Comparison of ENCODE assay signal across 13 cellular contexts in genomic region chr16:8861563-8862308, GRCh38. TPM values are rescaled to one million over a fixed set of nuclear protein-coding genes. Genes with fewer than 3 reads are reported as not detected.
DNase-seq lines count a peak whose midpoint lies in the region; ATAC-seq and TF ChIP-seq lines count a peak whose summit lies in the region.
"Had no signal": no experiment of that assay in that cellular context is flagged by ENCODE, and none has a peak within 500 bp of the region (broad histone marks: within the 10 kb centered on the region; RNA-seq: fewer than 3 reads in every experiment).

No MANE protein-coding gene starts in this region.

- H3K9ac ChIP-seq in DND-41 (ENCODE audit: low read depth, low read length) = no peak overlapping the region

- H3K4me1 Mint-ChIP-seq in activated CD4-positive, alpha-beta memory T cell treated with anti-CD3 and anti-CD28 coated beads, Interleukin-2, amount 10 ng/mL, durations not matched to agents 7 days and 5 days = peaks cover 50% of the 10 kb centered on the region

- peak overlapping the region; percentile 26 for H3K27ac Mint-ChIP-seq in activated CD4-positive, alpha-beta memory T cell treated with anti-CD3 and anti-CD28 coated beads, Interleukin-2, amount 10 ng/mL, durations not matched to agents 7 days and 5 days
- H3K27ac Mint-ChIP-seq: activated B cell treated with CpG ODN at 0.5 μM for 24 hours had no signal

- H3K4me2 ChIP-seq in DND-41 (ENCODE audit: insufficient read depth, low read length) = peak overlapping the region; percentile 26; the same call in 1 of the 2 replicates

- H3K27me3 Mint-ChIP-seq in activated CD4-positive, alpha-beta memory T cell treated with anti-CD3 and anti-CD28 coated beads, Interleukin-2, amount 10 ng/mL, durations not matched to agents 7 days and 5 days = no peaks in the 10 kb centered on the region
- H3K27me3 Mint-ChIP-seq: activated B cell treated with CpG ODN at 0.5 μM for 24 hours had no signal

- CTCF ChIA-PET in activated CD4-positive, alpha-beta memory T cell treated with anti-CD3 and anti-CD28 coated beads, Interleukin-2, amount 10 ng/mL, durations not matched to agents 7 days and 5 days (lab: Charles Lee) = no interaction called here

- H3K9me3 ChIP-seq in DND-41 (ENCODE audit: insufficient read depth, low read length, severe bottlenecking) (no peaks in the 10 kb centered on the region), sigmoid colon (no peaks in the 10 kb centered on the region)

- WGBS in sigmoid colon, 2 donors = 75 to 83% methylated on average over 14 of the region's 14 CpGs

- H3K36me3 Mint-ChIP-seq in activated CD4-positive, alpha-beta memory T cell treated with anti-CD3 and anti-CD28 coated beads, Interleukin-2, amount 10 ng/mL, durations not matched to agents 7 days and 5 days (ENCODE audit: low read depth) = peaks cover 46% of the 10 kb centered on the region

- H3K4me3 Mint-ChIP-seq in activated CD4-positive, alpha-beta memory T cell treated with anti-CD3 and anti-CD28 coated beads, Interleukin-2, amount 10 ng/mL, durations not matched to agents 7 days and 5 days = no peak overlapping the region
- H3K4me3 Mint-ChIP-seq: activated B cell treated with CpG ODN at 0.5 μM for 24 hours had no signal

- TF ChIP-seq POLR2A in sigmoid colon (IDR thresholded peaks at IDR 0.05) = no peak

- peak overlapping the region; percentile 47 for H3K27ac ChIP-seq in DND-41 (ENCODE audit: low read length)
- peak overlapping the region; percentile 58 to 74 (median 60) for H3K27ac ChIP-seq in sigmoid colon

- no peak for TF ChIP-seq EP300 in sigmoid colon (IDR thresholded peaks at IDR 0.05)

- H4K20me1 ChIP-seq in DND-41 (ENCODE audit: insufficient read depth, low read length) = peaks cover 91% of the 10 kb centered on the region

- H3K79me2 ChIP-seq in DND-41 (ENCODE audit: insufficient read depth, low read length) = peaks cover 98% of the 10 kb centered on the region

- H3K4me3 ChIP-seq in DND-41 (ENCODE audit: low read depth in 1 of 2, low read length in 2 of 2) (no peak overlapping the region), sigmoid colon (no peak overlapping the region)

- TF ChIP-seq CTCF in DND-41 (IDR thresholded peaks at IDR 0.05; ENCODE audit: borderline replicate concordance, extremely low read depth, low read length, poor library complexity, severe bottlenecking) = no peak
- TF ChIP-seq CTCF in sigmoid colon (IDR thresholded peaks at IDR 0.05) = no peak

- POLR2A ChIA-PET in activated CD4-positive, alpha-beta memory T cell treated with anti-CD3 and anti-CD28 coated beads, Interleukin-2, amount 10 ng/mL, durations not matched to agents 7 days and 5 days (lab: Charles Lee) = interaction anchor here (0.6 to 3.8 kb wide), 3 partner anchors 7 to 14 kb away, joined by 3 to 19 read pairs (median 9); partner anchors contain the start of gene CARHSP1

- ATAC-seq in DND-41 (ENCODE audit: insufficient read depth, low read depth) (no peak), left cardiac atrium (peak; percentile 18 to 19), HG03175 (IDR thresholded peaks at IDR 0.05; ENCODE audit: unreplicated experiment) (no peak), HG03095 (IDR thresholded peaks at IDR 0.05; ENCODE audit: unreplicated experiment) (no peak)

- DNase-seq in DND-41 (no peak), left cardiac atrium (peak; percentile 51), sigmoid colon (peak; percentile 84), NCI-H82 (lab: John Stamatoyannopoulos, UW) (no peak), glomerular visceral epithelial cell (ENCODE audit: extremely low spot score) (no peak)
- no peak for DNase-seq in activated CD4-positive, alpha-beta memory T cell treated with anti-CD3 and anti-CD28 coated beads, Interleukin-2, amount 10 ng/mL, durations not matched to agents 7 days and 5 days
- DNase-seq: activated B cell treated with CpG ODN at 0.5 μM for 24 hours, MM.1S had no signal

- H2AFZ ChIP-seq in DND-41 (ENCODE audit: low read depth, low read length) = no peak overlapping the region

- intact Hi-C loops in left cardiac atrium (cut with DNase I) (no loop called here), sigmoid colon (cut with DNase I) (no loop called here)

- H3K36me3 ChIP-seq in DND-41 (ENCODE audit: insufficient read depth, low read length) (peaks cover 90% of the 10 kb centered on the region), sigmoid colon (peaks cover 0 to 11% (median 3%) of the 10 kb centered on the region in 4 donors)

- H3K27me3 ChIP-seq in DND-41 (ENCODE audit: insufficient read depth, low read length, poor library complexity) (no peaks in the 10 kb centered on the region), sigmoid colon (peaks cover 0 to 8% (median 0%) of the 10 kb centered on the region in 3 donors)

- H3K9me3 Mint-ChIP-seq in activated CD4-positive, alpha-beta memory T cell treated with anti-CD3 and anti-CD28 coated beads, Interleukin-2, amount 10 ng/mL, durations not matched to agents 7 days and 5 days = no peaks in the 10 kb centered on the region
- H3K9me3 Mint-ChIP-seq: activated B cell treated with CpG ODN at 0.5 μM for 24 hours had no signal

- H3K4me1 ChIP-seq in DND-41 (ENCODE audit: insufficient read depth, low read length) (peaks cover 68% of the 10 kb centered on the region), sigmoid colon (peaks cover 0 to 34% (median 32%) of the 10 kb centered on the region in 4 donors)

RNA-seq across cellular contexts. Expression of gene CARHSP1, which starts 7.1 kb away (rescaled TPM):
- 100 to 1,000 TPM; 168 to 179 TPM for total RNA-seq in activated CD4-positive, alpha-beta memory T cell treated with anti-CD3 and anti-CD28 coated beads, Interleukin-2, amount 10 ng/mL, durations not matched to agents 7 days and 5 days
- 10 to 100 TPM; 35.5 to 37.6 TPM for total RNA-seq in left cardiac atrium
- 10 to 100 TPM; 32.1 to 79.5 (median 52.8) TPM for total RNA-seq in sigmoid colon
- 100 to 1,000 TPM; 121 to 154 (median 134) TPM for polyA plus RNA-seq in sigmoid colon

RNA-seq across cellular contexts. Expression of gene LITAFD, which starts 20.4 kb away (rescaled TPM):
- total RNA-seq in activated CD4-positive, alpha-beta memory T cell treated with anti-CD3 and anti-CD28 coated beads, Interleukin-2, amount 10 ng/mL, durations not matched to agents 7 days and 5 days = not detected
- not detected for total RNA-seq in left cardiac atrium
- total RNA-seq in sigmoid colon = not detected
- not detected for polyA plus RNA-seq in sigmoid colon
- total RNA-seq: activated B cell treated with CpG ODN at 0.5 μM for 24 hours, endothelial cell of umbilical vein, renal cortical epithelial cell had no signal
- polyA plus RNA-seq: endothelial cell of umbilical vein, keratinocyte had no signal

Comparison
In these comparisons a context has a peak if more than half of its experiments do, and no peak if none do; other contexts are left out.
1. ATAC-seq: peak in left cardiac atrium (2 of 2); none in DND-41 (single experiment), HG03175 (single experiment) and HG03095 (single experiment).
2. DNase-seq: peak in left cardiac atrium (single experiment) and sigmoid colon (single experiment); none in DND-41 (single experiment), activated CD4-positive, alpha-beta memory T cell treated with anti-CD3 and anti-CD28 coated beads, Interleukin-2, amount 10 ng/mL, durations not matched to agents 7 days and 5 days (single experiment), NCI-H82 (single experiment) and glomerular visceral epithelial cell (single experiment).